ENCODE assay signal across 7 cellular contexts in genomic region chr10:113385021-113385975, GRCh38.
DNase-seq lines count a peak whose midpoint lies in the region; ATAC-seq and TF ChIP-seq lines count a peak whose summit lies in the region.

No MANE protein-coding gene starts in this region.

- in situ Hi-C loops in T47D (cut with HindIII; ENCODE audit: low pct_unique_long_range_greater_than_20kb, low sequenced_read_pairs) = no loop called here

- TF ChIP-seq CTCF in GM12875 (IDR thresholded peaks at IDR 0.05; ENCODE audit: borderline replicate concordance, insufficient read depth, low read depth, low read length) = peak; percentile 82

- DNase-seq in NCI-H2029 (lab: John Stamatoyannopoulos, UW) (peak; percentile 24), UCSD-AML1 (lab: John Stamatoyannopoulos, UW; ENCODE audit: unreplicated experiment) (peak; percentile 79), T47D (ENCODE audit: low read depth in 1 of 2, low spot score in 1 of 2) (peak; percentile 42 to 85), inferior parietal cortex (ENCODE audit: extremely low spot score) (peak; percentile 89)
- peak; percentile 6 to 15 for DNase-seq in stimulated activated CD4-positive, alpha-beta T cell treated with anti-CD3 and anti-CD28 coated beads, Interleukin-15, amount 100 ng/mL, for 1 hour (ENCODE audit: low read depth in 1 of 2, low spot score in 1 of 2)

- peak; percentile 85 for ATAC-seq in HG02759 (IDR thresholded peaks at IDR 0.05; ENCODE audit: unreplicated experiment)

- no peak overlapping the region for H3K4me3 ChIP-seq in GM12875 (ENCODE audit: low read depth, low read length)

Comparison
In these comparisons a context has a peak if more than half of its experiments do, and no peak if none do; other contexts are left out.
1. DNase-seq: peak in every context shown above with its lines; median percentile 89 in inferior parietal cortex; 79 in UCSD-AML1; 64 in T47D; 24 in NCI-H2029; 10 in stimulated activated CD4-positive, alpha-beta T cell treated with anti-CD3 and anti-CD28 coated beads, Interleukin-15, amount 100 ng/mL, for 1 hour.